ENCODE assay signal across 1 cellular context in genomic region chr1:33256701-33257387, GRCh38.
A peak's percentile ranks its signal among the peaks of the same experiment; 100 is the strongest.
TF ChIP-seq lines count a peak whose summit lies in the region.

No MANE protein-coding gene starts in this region.

TF ChIP-seq in HepG2, 621 proteins besides CTCF, POLR2A, EP300 and RAD21 (continued from another document and continues in another):
- TF ChIP-seq RARA (CRISPR knock-in tag; IDR thresholded peaks at IDR 0.05): peak; percentile 55; the same call in 1 of the 2 replicates
- no peak for TF ChIP-seq ATF6 (CRISPR knock-in tag; conservative IDR thresholded peaks at IDR 0.05)
- no peak for TF ChIP-seq ZFP91 (CRISPR knock-in tag; IDR thresholded peaks at IDR 0.05; ENCODE audit: borderline replicate concordance)
- TF ChIP-seq MIER2 (CRISPR knock-in tag; IDR thresholded peaks at IDR 0.05): no peak
- no peak for TF ChIP-seq SOX6 (IDR thresholded peaks at IDR 0.05)
- peak; percentile 72 for TF ChIP-seq SOX6 (CRISPR knock-in tag; IDR thresholded peaks at IDR 0.05)
- no peak for TF ChIP-seq ZNF138 (CRISPR knock-in tag; IDR thresholded peaks at IDR 0.05; ENCODE audit: low read depth)
- no peak for TF ChIP-seq ZNF737 (CRISPR knock-in tag; IDR thresholded peaks at IDR 0.05; ENCODE audit: borderline replicate concordance)
- TF ChIP-seq RERE (CRISPR knock-in tag; IDR thresholded peaks at IDR 0.05; ENCODE audit: low read depth): peak; percentile 38; the same call in 1 of the 2 replicates
- TF ChIP-seq ZGPAT (CRISPR knock-in tag; IDR thresholded peaks at IDR 0.05): peak; percentile 43; the same call in 1 of the 2 replicates
- TF ChIP-seq PHF8 (CRISPR knock-in tag; IDR thresholded peaks at IDR 0.05): peak; percentile 36; the same call in 1 of the 2 replicates
- no peak for TF ChIP-seq ZNF225 (CRISPR knock-in tag; IDR thresholded peaks at IDR 0.05)
- peak; percentile 22 to 40; a peak in 2 of 4 replicates for TF ChIP-seq HMGXB4 (CRISPR knock-in tag; IDR thresholded peaks at IDR 0.05; ENCODE audit: borderline replicate concordance in 1 of 2, low read depth in 1 of 2)
- no peak for TF ChIP-seq RBM39 (IDR thresholded peaks at IDR 0.05; ENCODE audit: low read depth, low read length, poor library complexity, severe bottlenecking)
- TF ChIP-seq KDM5A (IDR thresholded peaks at IDR 0.05; ENCODE audit: borderline replicate concordance, low read length): 0 out of 2 replicates have a peak, but pooled peaks have one; percentile 16
- TF ChIP-seq JUN (CRISPR knock-in tag; IDR thresholded peaks at IDR 0.05): peak; percentile 72; the same call in 1 of the 2 replicates
- TF ChIP-seq ZNF777 (CRISPR knock-in tag; IDR thresholded peaks at IDR 0.05): peak; percentile 57; the same call in 1 of the 2 replicates
- 0 out of 2 replicates have a peak, but pooled peaks have one; percentile 35 for TF ChIP-seq ZBTB14 (CRISPR knock-in tag; IDR thresholded peaks at IDR 0.05)
- peak; percentile 69 for TF ChIP-seq HDAC1 (CRISPR knock-in tag; IDR thresholded peaks at IDR 0.05)
- peak; percentile 65 for TF ChIP-seq MAX (IDR thresholded peaks at IDR 0.05)
- peak; percentile 35 to 57; a peak in 3 of 4 replicates for TF ChIP-seq MAFK (conservative IDR thresholded peaks at IDR 0.05 in 1 of 2, IDR thresholded peaks at IDR 0.05 in 1 of 2; ENCODE audit: low read length in 2 of 2)
- no peak for TF ChIP-seq NONO (IDR thresholded peaks at IDR 0.05)
- no peak for TF ChIP-seq NONO (CRISPR knock-in tag; conservative IDR thresholded peaks at IDR 0.05)
- TF ChIP-seq ARNT (IDR thresholded peaks at IDR 0.05): no peak
- no peak for TF ChIP-seq NFAT5 (CRISPR knock-in tag; IDR thresholded peaks at IDR 0.05)
- TF ChIP-seq HOXA3 (CRISPR knock-in tag; IDR thresholded peaks at IDR 0.05): peak; percentile 54; the same call in 1 of the 2 replicates
- no peak; the same call in 1 of the 2 replicates for TF ChIP-seq ZNF891 (CRISPR knock-in tag; IDR thresholded peaks at IDR 0.05)
- peak; percentile 67; the same call in 1 of the 2 replicates for TF ChIP-seq HBP1 (CRISPR knock-in tag; IDR thresholded peaks at IDR 0.05; ENCODE audit: low read depth)
- TF ChIP-seq RXRB (CRISPR knock-in tag; IDR thresholded peaks at IDR 0.05; ENCODE audit: borderline replicate concordance): peak; percentile 47; the same call in 1 of the 2 replicates
- no peak for TF ChIP-seq TFE3 (CRISPR knock-in tag; IDR thresholded peaks at IDR 0.05)
